In the genomic region with DNA sequence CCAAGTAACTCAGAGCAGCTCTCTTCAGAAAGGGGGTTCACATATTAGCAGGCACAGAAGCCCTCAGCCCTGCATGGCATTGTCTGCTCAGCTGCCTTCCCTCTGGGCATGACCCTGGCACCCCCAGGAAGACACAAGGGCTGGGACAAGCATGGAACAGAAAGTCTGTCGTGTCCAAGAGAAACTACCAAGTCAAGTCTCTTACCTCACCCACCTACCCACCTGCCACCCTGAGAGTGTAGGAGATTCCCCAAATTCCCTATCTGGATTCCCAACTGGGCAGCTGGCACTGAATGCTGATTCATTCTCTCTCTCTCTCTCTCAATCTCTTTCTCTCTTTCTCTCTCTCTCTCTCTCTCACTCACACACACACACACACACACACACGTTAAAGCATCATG, we compare ENCODE assay signal across 8 cellular contexts. TPM values are rescaled to one million over a fixed set of nuclear protein-coding genes. Genes with fewer than 3 reads are reported as not detected.
DNase-seq lines count a peak whose midpoint lies in the region; ATAC-seq, FAIRE-seq and TF ChIP-seq lines count a peak whose summit lies in the region.

No MANE protein-coding gene starts in this region.

- H3K27me3 ChIP-seq in HepG2 (ENCODE audit: control insufficient read depth in 1 of 2, insufficient read depth in 2 of 2, low read length in 2 of 2): no peaks in the 10 kb centered on the region
- no peaks in the 10 kb centered on the region for H3K27me3 ChIP-seq in thyroid gland

- CTCF ChIA-PET in HepG2 (lab: Yijun Ruan, JAX; ENCODE audit: low intra/inter-chr PET ratio, low total read pairs): no interaction called here

- H3K79me2 ChIP-seq in HepG2 (ENCODE audit: insufficient read depth, low read length): peaks cover 90% of the 10 kb centered on the region

- no peak for ATAC-seq in HepG2

- H3K27me3 Mint-ChIP-seq in activated T-cell treated with anti-CD3 and anti-CD28 coated beads, Interleukin-2, amount 50 U/mL, for 24 hours: no peaks in the 10 kb centered on the region
- no peaks in the 10 kb centered on the region for H3K27me3 Mint-ChIP-seq in activated naive CD8-positive, alpha-beta T cell

- no peak for FAIRE-seq in HepG2 (lab: Jason Lieb, UNC)

- H3K27ac Mint-ChIP-seq in activated T-cell treated with anti-CD3 and anti-CD28 coated beads, Interleukin-2, amount 50 U/mL, for 24 hours: peak overlapping the region; percentile 93
- H3K27ac Mint-ChIP-seq in activated naive CD8-positive, alpha-beta T cell: peak overlapping the region; percentile 58

- peak overlapping the region; percentile 65 for H3K4me3 Mint-ChIP-seq in activated T-cell treated with anti-CD3 and anti-CD28 coated beads, Interleukin-2, amount 50 U/mL, for 24 hours
- H3K4me3 Mint-ChIP-seq in activated naive CD8-positive, alpha-beta T cell: peak overlapping the region; percentile 62

- TF ChIP-seq CTCF in HepG2 (CRISPR knock-in tag; IDR thresholded peaks at IDR 0.05) (no peak), thyroid gland (IDR thresholded peaks at IDR 0.05) (no peak)

- intact Hi-C loops in HepG2 (cut with micrococcal nuclease; ENCODE audit: unreplicated experiment): no loop called here
- intact Hi-C loops in thyroid gland (cut with DNase I): no loop called here

- no peak for TF ChIP-seq RAD21 in HepG2 (CRISPR knock-in tag; IDR thresholded peaks at IDR 0.05)

- H3K4me3 ChIP-seq in HepG2 (replicated peaks in 1 of 3; ENCODE audit: insufficient read depth in 1 of 3, low read depth in 2 of 3, low read length in 3 of 3): peak overlapping the region in 2 of 3 experiments; percentile 10 to 50; a peak in 2 of 6 replicates
- no peak overlapping the region for H3K4me3 ChIP-seq in thyroid gland (replicated peaks in 1 of 3)

- TF ChIP-seq POLR2A in HepG2 (IDR thresholded peaks at IDR 0.05; ENCODE audit: insufficient read depth in 1 of 2, low read depth in 2 of 2, low read length in 2 of 2) (no peak), thyroid gland (IDR thresholded peaks at IDR 0.05) (no peak)

- TF ChIP-seq EP300 in HepG2 (IDR thresholded peaks at IDR 0.05; ENCODE audit: low read depth in 2 of 2, low read length in 2 of 2) (no peak), HepG2 (CRISPR knock-in tag; IDR thresholded peaks at IDR 0.05; ENCODE audit: borderline replicate concordance) (no peak)

- H2AFZ ChIP-seq in HepG2 (ENCODE audit: low read length): no peak overlapping the region

- BruUV-seq in HepG2 (replicated peaks; lab: Mats Ljungman, UMichigan): no TSS peak

- in situ Hi-C loops in HepG2 (cut with HindIII; ENCODE audit: extremely low pct_ligation_motif_present, low pct_unique_long_range_greater_than_20kb): no loop called here

- WGBS in HepG2 (ENCODE audit: low lambda C conversion rate): 19% methylated on average over 1 of the region's 2 CpGs
- 43 to 44% methylated on average over 2 of the region's 2 CpGs for WGBS in thyroid gland, 2 donors

- H3K36me3 Mint-ChIP-seq in activated T-cell treated with anti-CD3 and anti-CD28 coated beads, Interleukin-2, amount 50 U/mL, for 24 hours (ENCODE audit: low read depth): no peaks in the 10 kb centered on the region
- H3K36me3 Mint-ChIP-seq in activated naive CD8-positive, alpha-beta T cell: peaks cover 10% of the 10 kb centered on the region

- peak overlapping the region; percentile 80 for H3K4me2 ChIP-seq in HepG2 (ENCODE audit: low read depth, low read length)

- peak overlapping the region; percentile 89 for H3K27ac ChIP-seq in HepG2 (ENCODE audit: extremely low read length, insufficient read depth, low read length)
- peak overlapping the region in 2 of 3 donors; percentile 55 to 69 for H3K27ac ChIP-seq in thyroid gland

- DNase-seq in activated T-cell treated with anti-CD3 and anti-CD28 coated beads, Interleukin-2, amount 50 U/mL, for 24 hours: no peak
- no peak for DNase-seq in activated T-cell treated with anti-CD3 and anti-CD28 coated beads for 4 hours
- DNase-seq in HepG2 (ENCODE audit: low spot score): no peak
- DNase-seq in thyroid gland: no peak
- no peak for DNase-seq in NK-92 (lab: John Stamatoyannopoulos, UW; ENCODE audit: unreplicated experiment)
- no peak for DNase-seq in NCI-H128 (lab: John Stamatoyannopoulos, UW; ENCODE audit: unreplicated experiment)
- DNase-seq in NCI-H226: no peak

- H3K36me3 ChIP-seq in HepG2 (replicated peaks in 1 of 2; ENCODE audit: control insufficient read depth in 1 of 2, insufficient read depth in 2 of 2, low read length in 2 of 2): peaks cover 0 to 18% of the 10 kb centered on the region in 2 experiments; a peak in 3 of 5 replicates
- no peaks in the 10 kb centered on the region for H3K36me3 ChIP-seq in thyroid gland

- peaks cover 39% of the 10 kb centered on the region for H4K20me1 ChIP-seq in HepG2 (ENCODE audit: insufficient read depth, low read length)

- no peaks in the 10 kb centered on the region for H3K9me3 Mint-ChIP-seq in activated T-cell treated with anti-CD3 and anti-CD28 coated beads, Interleukin-2, amount 50 U/mL, for 24 hours
- no peaks in the 10 kb centered on the region for H3K9me3 Mint-ChIP-seq in activated naive CD8-positive, alpha-beta T cell (ENCODE audit: low read depth)

- POLR2A ChIA-PET in HepG2 (lab: Yijun Ruan, JAX): interaction anchor here (0.8 to 5.2 kb wide), 10 partner anchors 12 to 92 kb away, joined by 3 to 79 read pairs (median 6); no protein-coding TSS in a partner anchor

- H3K9me3 ChIP-seq in HepG2 (ENCODE audit: low read length): no peaks in the 10 kb centered on the region
- no peaks in the 10 kb centered on the region for H3K9me3 ChIP-seq in thyroid gland

- H3K9ac ChIP-seq in HepG2 (ENCODE audit: insufficient read depth, low read depth, low read length): peak overlapping the region; percentile 75

- H3K4me1 ChIP-seq in HepG2 (ENCODE audit: insufficient read depth, low read length) (peaks cover 98% of the 10 kb centered on the region), thyroid gland (peaks cover 86 to 97% of the 10 kb centered on the region in 2 donors)

- H3K4me1 Mint-ChIP-seq in activated T-cell treated with anti-CD3 and anti-CD28 coated beads, Interleukin-2, amount 50 U/mL, for 24 hours (ENCODE audit: low read depth): peaks cover 96% of the 10 kb centered on the region
- peaks cover 85% of the 10 kb centered on the region for H3K4me1 Mint-ChIP-seq in activated naive CD8-positive, alpha-beta T cell (ENCODE audit: low read depth)

TF ChIP-seq in HepG2, 621 proteins besides CTCF, POLR2A, EP300 and RAD21 (continues in another document):
- TF ChIP-seq ZMAT3 (CRISPR knock-in tag; conservative IDR thresholded peaks at IDR 0.05) (0 out of 2 replicates have a peak, but pooled peaks have one; percentile 52), ASH2L (IDR thresholded peaks at IDR 0.05; ENCODE audit: insufficient read length, low read depth, low read length) (no peak), ARHGAP35 (CRISPR knock-in tag; IDR thresholded peaks at IDR 0.05; ENCODE audit: borderline replicate concordance) (no peak), EEA1 (CRISPR knock-in tag; IDR thresholded peaks at IDR 0.05; ENCODE audit: borderline replicate concordance) (no peak), UBTF (CRISPR knock-in tag; IDR thresholded peaks at IDR 0.05) (peak; percentile 0; the same call in 1 of the 2 replicates), ZNF326 (CRISPR knock-in tag; IDR thresholded peaks at IDR 0.05; ENCODE audit: borderline replicate concordance) (no peak), ZNF660 (CRISPR knock-in tag; IDR thresholded peaks at IDR 0.05; ENCODE audit: borderline replicate concordance, low read depth) (no peak)
- TF ChIP-seq, protein P1, sequence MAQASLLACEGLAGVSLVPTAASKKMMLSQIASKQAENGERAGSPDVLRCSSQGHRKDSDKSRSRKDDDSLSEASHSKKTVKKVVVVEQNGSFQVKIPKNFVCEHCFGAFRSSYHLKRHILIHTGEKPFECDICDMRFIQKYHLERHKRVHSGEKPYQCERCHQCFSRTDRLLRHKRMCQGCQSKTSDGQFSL (CRISPR knock-in tag; IDR thresholded peaks at IDR 0.05): no peak

RNA-seq across cellular contexts. Expression of gene SMAD7, which starts 21.6 kb away (rescaled TPM):
- total RNA-seq in HepG2 (2016; rRNA removed; fragmentation: Illumina TruSeq; extraction: Trizol): 18.7 and 24.7 TPM in 2 replicates
- 3.3 TPM in 2 replicates for total RNA-seq in HepG2 (2016; cell fraction: cytosol; rRNA removed; fragmentation: Illumina TruSeq; extraction: Trizol; ENCODE audit: low read depth)
- total RNA-seq in HepG2 (2016; cell fraction: insoluble cytoplasmic fraction; rRNA removed; fragmentation: Illumina TruSeq; extraction: Trizol): 17.7 and 26.0 TPM in 2 replicates
- total RNA-seq in HepG2 (2016; cell fraction: membrane; rRNA removed; fragmentation: Illumina TruSeq; extraction: Trizol): 12.5 and 14.2 TPM in 2 replicates
- 22.7 and 23.8 TPM in 2 replicates for total RNA-seq in HepG2 (2016; cell fraction: nucleus; rRNA removed; fragmentation: Illumina TruSeq; extraction: Trizol)
- polyA plus RNA-seq in HepG2 (2011; rRNA removed): 15.8 and 17.4 TPM in 2 replicates
- polyA plus RNA-seq in HepG2 (2011; cell fraction: cytosol; rRNA removed): 15.1 and 16.9 TPM in 2 replicates
- 16.5 and 25.6 TPM in 2 replicates for polyA plus RNA-seq in HepG2 (2011; cell fraction: nucleus; rRNA removed)
- polyA plus RNA-seq in HepG2 (2012): 5.6 and 8.5 TPM in 2 replicates
- polyA plus RNA-seq in HepG2 (2016; cell fraction: cytosol; fragmentation: Illumina TruSeq; extraction: Trizol; ENCODE audit: low read depth): 1.4 and 2.1 TPM in 2 replicates
- polyA plus RNA-seq in HepG2 (2016; cell fraction: insoluble cytoplasmic fraction; fragmentation: Illumina TruSeq; extraction: Trizol; ENCODE audit: low read depth): 15.7 and 17.1 TPM in 2 replicates
- 4.9 TPM in 2 replicates for polyA plus RNA-seq in HepG2 (2016; cell fraction: membrane; fragmentation: Illumina TruSeq; extraction: Trizol; ENCODE audit: low read depth)
- polyA plus RNA-seq in HepG2 (2016; cell fraction: nucleus; fragmentation: Illumina TruSeq; extraction: Trizol; ENCODE audit: insufficient read depth, low read depth): 40.0 and 43.9 TPM in 2 replicates
- polyA minus RNA-seq in HepG2 (2011; rRNA and poly(A)+ RNA removed; ENCODE audit: low replicate concordance): 38.7 and 47.8 TPM in 2 replicates
- 11.5 and 17.8 TPM in 2 replicates for polyA minus RNA-seq in HepG2 (2011; cell fraction: cytosol; rRNA and poly(A)+ RNA removed)
- 14.8 and 26.3 TPM in 2 replicates for polyA minus RNA-seq in HepG2 (2011; cell fraction: nucleus; rRNA and poly(A)+ RNA removed)
- 10 to 100 TPM; 40.1 to 69.3 (median 59.2) TPM for total RNA-seq in thyroid gland

Comparison
In these comparisons a context has a peak if more than half of its experiments do, and no peak if none do; other contexts are left out.
1. H3K4me3 ChIP-seq: peak in HepG2 (2 of 3); none in thyroid gland (0 of 3).